ENCODE assay signal across 8 cellular contexts in the genomic region with DNA sequence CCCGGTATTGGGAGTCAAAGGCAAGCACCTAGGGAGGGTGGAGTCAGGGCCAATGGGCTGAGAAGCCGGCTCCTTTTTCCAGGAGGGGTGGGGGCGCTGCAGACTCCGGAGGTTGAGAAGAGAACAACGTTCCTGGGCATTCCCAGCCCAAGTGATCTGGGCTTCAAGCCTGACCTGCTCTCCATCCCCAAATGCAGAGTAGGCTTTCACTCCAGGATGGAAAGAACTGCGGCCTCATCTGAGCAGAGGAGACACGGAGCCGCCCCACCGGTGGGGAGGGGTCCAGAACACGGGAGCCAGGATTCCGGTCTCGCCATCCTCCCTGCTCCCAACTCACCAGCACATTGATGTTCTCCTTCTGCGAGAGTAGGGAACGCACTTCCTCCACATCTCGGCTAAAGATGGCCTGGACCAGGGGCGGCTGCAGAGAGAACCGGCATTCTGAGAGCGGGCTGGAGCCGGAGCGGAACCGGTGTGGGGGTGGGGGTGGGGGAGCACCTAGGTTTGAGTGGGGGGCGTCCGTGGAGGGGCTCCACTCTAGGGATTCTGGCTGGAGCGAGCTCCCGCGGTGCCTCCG. TPM values are rescaled to one million over a fixed set of nuclear protein-coding genes. Genes with fewer than 3 reads are reported as not detected.
A peak's percentile ranks its signal among the peaks of the same experiment; 100 is the strongest.
DNase-seq lines count a peak whose midpoint lies in the region; ATAC-seq, FAIRE-seq and TF ChIP-seq lines count a peak whose summit lies in the region.

No MANE protein-coding gene starts in this region.

- ATAC-seq in GM19351 (IDR thresholded peaks at IDR 0.05; ENCODE audit: unreplicated experiment), result peak; percentile 16

- H3K4me1 ChIP-seq in iPS-20b (ENCODE audit: insufficient read depth, low read length), result peaks cover 16% of the 10 kb centered on the region
- peaks cover 0 to 3% of the 10 kb centered on the region in 2 donors for H3K4me1 ChIP-seq in small intestine (ENCODE audit: control insufficient read depth in 2 of 2, insufficient read depth in 1 of 2, low read depth in 1 of 2, low read length in 1 of 2)

- H3K9me3 ChIP-seq in MG63 (no peaks in the 10 kb centered on the region), iPS-20b (ENCODE audit: insufficient read depth, low read depth, low read length) (no peaks in the 10 kb centered on the region), small intestine (ENCODE audit: control insufficient read depth, low read depth) (no peaks in the 10 kb centered on the region)

- H3K36me3 ChIP-seq in BJ (ENCODE audit: control insufficient read depth, insufficient read depth, low read length) (peaks cover 27% of the 10 kb centered on the region), MG63 (peaks cover 49% of the 10 kb centered on the region), iPS-20b (ENCODE audit: insufficient read depth, low read depth, low read length) (peaks cover 34% of the 10 kb centered on the region), small intestine (ENCODE audit: control insufficient read depth in 2 of 2, insufficient read depth in 2 of 2, low read length in 2 of 2) (peaks cover 6 to 16% of the 10 kb centered on the region in 2 donors)

- H3K27me3 ChIP-seq in BJ (ENCODE audit: control insufficient read depth, insufficient read depth, low read length) (no peaks in the 10 kb centered on the region), MG63 (no peaks in the 10 kb centered on the region), iPS-20b (ENCODE audit: insufficient read depth, low read length) (no peaks in the 10 kb centered on the region), small intestine (ENCODE audit: control insufficient read depth in 2 of 2, insufficient read depth in 2 of 2, low read length in 2 of 2) (no peaks in the 10 kb centered on the region)

- WGBS in small intestine, 3 donors, result 0 to 2% (median 0%) methylated on average over 26 to 27 of the region's 27 CpGs

- CTCF ChIA-PET in BJ (lab: Yijun Ruan, JAX), result interaction anchor here (0.6 to 4.4 kb wide), 23 partner anchors 11 to 207 kb away, joined by 3 to 40 read pairs (median 7); a partner anchor contains a TSS

- DNase-seq in BJ (ENCODE audit: low read depth) (no peak), MG63 (peak; percentile 53), amniotic epithelial cell (ENCODE audit: low read depth) (peak; percentile 14), small intestine (peak; percentile 37), GOT3 (lab: John Stamatoyannopoulos, UW) (no peak), DMS153 treated with DMSO at 0.1 percent for 48 hours (lab: John Stamatoyannopoulos, UW; ENCODE audit: unreplicated experiment) (no peak)

- POLR2A ChIA-PET in BJ (lab: Charles Lee), result no interaction called here

- TF ChIP-seq CTCF in BJ (IDR thresholded peaks at IDR 0.05; ENCODE audit: insufficient read depth, low read depth, low read length), result peak; percentile 23; the same call in 1 of the 2 replicates

- H3K4me3 ChIP-seq in BJ (ENCODE audit: low read depth, low read length) (peak overlapping the region; percentile 81), MG63 (peak overlapping the region; percentile 72), iPS-20b (ENCODE audit: low read length) (peak overlapping the region; percentile 95), small intestine (ENCODE audit: low read depth in 1 of 2, low read length in 2 of 2) (peak overlapping the region; percentile 59 to 81)

- H3K27ac ChIP-seq in iPS-20b (ENCODE audit: low read length), result peak overlapping the region; percentile 27
- H3K27ac ChIP-seq in small intestine (ENCODE audit: low read depth in 1 of 2, low read length in 1 of 2), result peak overlapping the region in 1 of 2 donors; percentile 66

- FAIRE-seq in small intestine (lab: Jason Lieb, UNC), result no peak

- H3K9ac ChIP-seq in iPS-20b (ENCODE audit: low read depth, low read length), result peak overlapping the region; percentile 79; the same call in 1 of the 2 replicates

RNA-seq across cellular contexts. Expression of a gene that starts 0.6 kb away (rescaled TPM):
- 21.0 and 26.8 TPM in 2 replicates for polyA plus RNA-seq in BJ (2011; rRNA removed)
- polyA minus RNA-seq in BJ (2011; rRNA and poly(A)+ RNA removed), result 28.9 and 38.8 TPM in 2 replicates
- 6.0 and 18.9 TPM in 2 replicates for total RNA-seq in MG63 (2014; rRNA removed; shearing (Covaris generic); ENCODE audit: low replicate concordance)
- polyA plus RNA-seq in small intestine, result 10 to 100 TPM in 1 of 3 donors, 1 to 10 TPM in 2; 5.1 to 13.0 (median 7.6) TPM

RNA-seq across cellular contexts. Expression of a gene that starts 9.2 kb away (rescaled TPM):
- 13.7 and 14.1 TPM in 2 replicates for polyA plus RNA-seq in BJ (2011; rRNA removed)
- 5.4 and 8.8 TPM in 2 replicates for polyA minus RNA-seq in BJ (2011; rRNA and poly(A)+ RNA removed)
- total RNA-seq in MG63 (2014; rRNA removed; shearing (Covaris generic); ENCODE audit: low replicate concordance), result 6.9 and 7.7 TPM in 2 replicates
- polyA plus RNA-seq in small intestine, result 10 to 100 TPM in 1 of 3 donors, 1 to 10 TPM in 2; 5.4 to 10.5 (median 5.6) TPM

RNA-seq across cellular contexts. Expression of a gene that starts 27.7 kb away (rescaled TPM):
- polyA plus RNA-seq in BJ (2011; rRNA removed), result not detected in 2 replicates
- not detected in 2 replicates for polyA minus RNA-seq in BJ (2011; rRNA and poly(A)+ RNA removed)
- not detected in 2 replicates for total RNA-seq in MG63 (2014; rRNA removed; shearing (Covaris generic); ENCODE audit: low replicate concordance)
- 100 to 1,000 TPM; 178 to 425 (median 309) TPM for polyA plus RNA-seq in small intestine

RNA-seq across cellular contexts. Expression of a gene that starts 33.4 kb away (rescaled TPM):
- polyA plus RNA-seq in BJ (2011; rRNA removed) (47.5 and 52.0 TPM in 2 replicates), small intestine (10 to 100 TPM; 29.1 to 47.4 (median 40.0) TPM)
- 8.7 and 17.1 TPM in 2 replicates for polyA minus RNA-seq in BJ (2011; rRNA and poly(A)+ RNA removed)
- total RNA-seq in MG63 (2014; rRNA removed; shearing (Covaris generic); ENCODE audit: low replicate concordance), result 61.0 and 115 TPM in 2 replicates

RNA-seq across cellular contexts. Expression of a gene that starts 35.9 kb away (rescaled TPM):
- polyA plus RNA-seq in BJ (2011; rRNA removed) (212 and 338 TPM in 2 replicates), small intestine (10 to 100 TPM; 11.4 to 24.4 (median 12.2) TPM)
- polyA minus RNA-seq in BJ (2011; rRNA and poly(A)+ RNA removed), result 374 and 608 TPM in 2 replicates
- total RNA-seq in MG63 (2014; rRNA removed; shearing (Covaris generic); ENCODE audit: low replicate concordance), result 51.6 and 107 TPM in 2 replicates

Comparison
In these comparisons a context has a peak if more than half of its experiments do, and no peak if none do; other contexts are left out.
1. DNase-seq: peak in MG63 (single experiment), amniotic epithelial cell (single experiment) and small intestine (single experiment); none in BJ (single experiment), GOT3 (single experiment) and DMS153 treated with DMSO at 0.1 percent for 48 hours (single experiment).
2. RNA of a gene that starts 27.7 kb away (polyA plus RNA-seq): 178 to 425 TPM in small intestine; not detected in BJ; every median in the first group is over 100 times any median in the second.
3. Peak in every context shown above with its lines, with median percentiles within 50 percentile points of each other: H3K4me3 ChIP-seq.